In the genomic region with DNA sequence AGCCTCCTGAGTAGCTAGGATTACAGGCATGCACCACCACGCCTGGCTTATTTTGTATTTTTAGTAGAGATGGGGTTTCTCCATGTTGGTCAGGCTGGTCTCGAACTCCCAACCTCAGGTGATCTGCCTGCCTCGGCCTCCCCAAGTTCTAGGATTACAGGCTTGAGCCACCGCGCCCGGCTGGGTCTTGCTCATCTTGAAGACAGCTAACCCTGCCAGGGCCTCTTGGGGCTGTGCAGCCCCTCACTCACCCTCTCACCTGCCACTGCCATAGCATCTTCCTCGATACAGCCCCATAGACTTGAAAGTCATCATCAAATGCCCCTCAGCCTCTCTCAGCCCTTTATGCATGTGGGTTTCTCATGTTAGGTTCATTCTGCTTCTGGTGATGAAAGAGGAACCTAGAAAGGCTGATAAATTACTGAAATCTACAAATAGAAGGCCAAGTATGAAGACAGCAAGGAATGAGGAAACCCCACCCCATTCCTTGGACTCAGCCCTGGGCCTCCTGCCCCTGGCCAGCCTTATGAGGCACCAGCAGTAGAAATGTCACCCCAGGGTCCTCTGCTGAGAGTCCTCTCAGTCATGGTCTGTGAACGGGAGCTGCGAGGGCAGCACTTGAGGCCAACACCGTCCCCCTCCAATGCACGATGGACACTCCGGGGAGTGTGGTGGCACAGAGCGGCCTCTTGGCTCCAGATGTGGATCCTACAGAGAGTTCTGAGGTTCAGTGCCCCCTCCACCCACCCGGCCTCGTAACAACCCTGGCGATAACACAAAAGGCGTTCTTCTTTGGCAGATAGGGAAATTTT, we compare ENCODE assay signal across 8 cellular contexts. TPM values are rescaled to one million over a fixed set of nuclear protein-coding genes. Genes with fewer than 3 reads are reported as not detected.
DNase-seq lines count a peak whose midpoint lies in the region; ATAC-seq and TF ChIP-seq lines count a peak whose summit lies in the region.

No MANE protein-coding gene starts in this region.

- no peaks in the 10 kb centered on the region for H3K9me3 ChIP-seq in left ventricle myocardium inferior (replicated peaks)
- no peaks in the 10 kb centered on the region for H3K9me3 ChIP-seq in spleen
- no peaks in the 10 kb centered on the region for H3K9me3 ChIP-seq in MM.1S (replicated peaks; ENCODE audit: insufficient read depth, low read length)

- no peak overlapping the region for H2AFZ ChIP-seq in MM.1S (ENCODE audit: low read length)

- intact Hi-C loops in activated B cell treated with CpG ODN at 0.5 μM for 24 hours (cut with micrococcal nuclease) (loop anchor here (1.0 to 2.0 kb wide), 2 partner anchors 98 to 107 kb away; a partner anchor contains a TSS), left ventricle myocardium inferior (cut with micrococcal nuclease) (no loop called here), spleen (cut with DNase I; ENCODE audit: low total_unique reads) (no loop called here)

- no peaks in the 10 kb centered on the region for H3K9me3 Mint-ChIP-seq in activated B cell treated with CpG ODN at 0.5 μM for 24 hours

- WGBS in spleen, 5 donors, result 66 to 84% (median 76%) methylated on average over 16 to 17 of the region's 17 CpGs

- H3K27ac ChIP-seq in HL-60 (replicated peaks), result no peak overlapping the region
- H3K27ac ChIP-seq in left ventricle myocardium inferior (replicated peaks), result peak overlapping the region; percentile 77
- H3K27ac ChIP-seq in spleen, result peak overlapping the region; percentile 60 to 91 (median 81)
- no peak overlapping the region for H3K27ac ChIP-seq in MM.1S (ENCODE audit: low read length)

- in situ Hi-C loops in G401 (cut with HindIII; ENCODE audit: low sequenced_read_pairs), result loop anchor here (25.0 kb wide), 1 partner anchor 119 kb away; a partner anchor contains a TSS

- peak; percentile 35 for ATAC-seq in activated B cell treated with CpG ODN at 0.5 μM for 24 hours (ENCODE audit: low read depth)

- no peak for TF ChIP-seq POLR2A in spleen (IDR thresholded peaks at IDR 0.05)

- H3K4me3 Mint-ChIP-seq in activated B cell treated with CpG ODN at 0.5 μM for 24 hours, result peak overlapping the region; percentile 83

- peaks cover 29% of the 10 kb centered on the region for H3K4me1 Mint-ChIP-seq in activated B cell treated with CpG ODN at 0.5 μM for 24 hours

- no peaks in the 10 kb centered on the region for H3K36me3 Mint-ChIP-seq in activated B cell treated with CpG ODN at 0.5 μM for 24 hours (ENCODE audit: low read depth)

- TF ChIP-seq CTCF in HL-60 (IDR thresholded peaks at IDR 0.05; ENCODE audit: insufficient read depth, low read length) (no peak), activated B cell treated with CpG ODN at 0.5 μM for 24 hours (IDR thresholded peaks at IDR 0.05) (no peak), left ventricle myocardium inferior (IDR thresholded peaks at IDR 0.05; ENCODE audit: borderline replicate concordance) (no peak), spleen (IDR thresholded peaks at IDR 0.05 in 8 of 11, conservative IDR thresholded peaks at IDR 0.05 in 3 of 11) (no peak), MM.1S (IDR thresholded peaks at IDR 0.05; ENCODE audit: low read length) (no peak)

- no peak for DNase-seq in HL-60 (ENCODE audit: low read depth in 1 of 2, low spot score in 1 of 2)
- DNase-seq in activated B cell treated with CpG ODN at 0.5 μM for 24 hours, result peak; percentile 25
- DNase-seq in left ventricle myocardium inferior, result peak; percentile 31
- DNase-seq in spleen, result no peak
- DNase-seq in GDM1 (lab: John Stamatoyannopoulos, UW), result no peak
- DNase-seq in G401 (ENCODE audit: low spot score), result no peak
- DNase-seq in amygdala (lab: John Stamatoyannopoulos, UW), result no peak
- DNase-seq in MM.1S, result no peak

- no peak overlapping the region for H3K4me2 ChIP-seq in MM.1S (ENCODE audit: low read depth, low read length)

- H3K4me1 ChIP-seq in left ventricle myocardium inferior (peaks cover 54% of the 10 kb centered on the region), spleen (peaks cover 7 to 45% (median 26%) of the 10 kb centered on the region in 6 donors), MM.1S (ENCODE audit: low read length) (no peaks in the 10 kb centered on the region)

- H3K36me3 ChIP-seq in left ventricle myocardium inferior (no peaks in the 10 kb centered on the region), spleen (no peaks in the 10 kb centered on the region), MM.1S (replicated peaks; ENCODE audit: insufficient read depth, low read length) (no peaks in the 10 kb centered on the region)

- H3K27me3 Mint-ChIP-seq in activated B cell treated with CpG ODN at 0.5 μM for 24 hours, result no peaks in the 10 kb centered on the region

- H3K9ac ChIP-seq in MM.1S (ENCODE audit: low read length), result no peak overlapping the region

- H3K9me2 ChIP-seq in MM.1S (replicated peaks; ENCODE audit: insufficient read depth, low read length), result no peaks in the 10 kb centered on the region

- peak overlapping the region; percentile 52; the same call in 1 of the 2 replicates for H3K4me3 ChIP-seq in HL-60 (replicated peaks; ENCODE audit: insufficient read depth, low read length)
- peak overlapping the region; percentile 61 for H3K4me3 ChIP-seq in left ventricle myocardium inferior
- peak overlapping the region in 3 of 8 donors; percentile 27 to 68 (median 35) for H3K4me3 ChIP-seq in spleen
- no peak overlapping the region for H3K4me3 ChIP-seq in MM.1S (ENCODE audit: low read length)

- CTCF ChIA-PET in activated B cell treated with CpG ODN at 0.5 μM for 24 hours (lab: Charles Lee), result interaction anchor here (0.5 to 2.3 kb wide), 10 partner anchors 8 to 251 kb away, joined by 3 to 30 read pairs (median 4); a partner anchor contains a TSS

- peaks cover 4% of the 10 kb centered on the region for H3K27me3 ChIP-seq in HL-60 (ENCODE audit: insufficient read depth, poor library complexity, severe bottlenecking)
- H3K27me3 ChIP-seq in left ventricle myocardium inferior (ENCODE audit: low read depth), result no peaks in the 10 kb centered on the region
- H3K27me3 ChIP-seq in spleen (replicated peaks in 1 of 7), result peaks cover 0 to 18% (median 0%) of the 10 kb centered on the region in 7 donors
- H3K27me3 ChIP-seq in MM.1S (replicated peaks; ENCODE audit: insufficient read depth, low read length), result no peaks in the 10 kb centered on the region

- POLR2A ChIA-PET in activated B cell treated with CpG ODN at 0.5 μM for 24 hours (lab: Charles Lee), result interaction anchor here (0.5 to 2.5 kb wide), 19 partner anchors 9 to 1139 kb away, joined by 3 to 31 read pairs (median 7); a partner anchor contains a TSS

- H3K79me2 ChIP-seq in MM.1S (ENCODE audit: low read length), result no peaks in the 10 kb centered on the region

- H3K27ac Mint-ChIP-seq in activated B cell treated with CpG ODN at 0.5 μM for 24 hours, result peak overlapping the region; percentile 95

- H4K20me1 ChIP-seq in MM.1S (ENCODE audit: insufficient read depth, low read length), result no peaks in the 10 kb centered on the region

- no peaks in the 10 kb centered on the region for H3F3A ChIP-seq in MM.1S (ENCODE audit: insufficient read depth, low read length)

RNA-seq across cellular contexts. Expression of a gene that starts 24.8 kb away (rescaled TPM):
- total RNA-seq in activated B cell treated with CpG ODN at 0.5 μM for 24 hours, result not detected in 2 replicates
- total RNA-seq in left ventricle myocardium inferior, result not detected
- not detected for total RNA-seq in spleen
- under 1 TPM in 1 of 3 donors, not detected in 2; 0.35 TPM for polyA plus RNA-seq in spleen
- total RNA-seq in G401 (2014; rRNA removed; shearing (Covaris generic)), result not detected in 2 replicates

Comparison
In these comparisons a context has a peak if more than half of its experiments do, and no peak if none do; other contexts are left out.
1. DNase-seq: peak in activated B cell treated with CpG ODN at 0.5 μM for 24 hours (single experiment) and left ventricle myocardium inferior (single experiment); none in HL-60 (0 of 2), spleen (single experiment), GDM1 (single experiment), G401 (single experiment), amygdala (0 of 56) and MM.1S (single experiment).
2. H3K27ac ChIP-seq: peak in left ventricle myocardium inferior (single experiment) and spleen (8 of 8); none in HL-60 (single experiment) and MM.1S (single experiment).